ENCODE assay signal across 14 cellular contexts in the genomic region with DNA sequence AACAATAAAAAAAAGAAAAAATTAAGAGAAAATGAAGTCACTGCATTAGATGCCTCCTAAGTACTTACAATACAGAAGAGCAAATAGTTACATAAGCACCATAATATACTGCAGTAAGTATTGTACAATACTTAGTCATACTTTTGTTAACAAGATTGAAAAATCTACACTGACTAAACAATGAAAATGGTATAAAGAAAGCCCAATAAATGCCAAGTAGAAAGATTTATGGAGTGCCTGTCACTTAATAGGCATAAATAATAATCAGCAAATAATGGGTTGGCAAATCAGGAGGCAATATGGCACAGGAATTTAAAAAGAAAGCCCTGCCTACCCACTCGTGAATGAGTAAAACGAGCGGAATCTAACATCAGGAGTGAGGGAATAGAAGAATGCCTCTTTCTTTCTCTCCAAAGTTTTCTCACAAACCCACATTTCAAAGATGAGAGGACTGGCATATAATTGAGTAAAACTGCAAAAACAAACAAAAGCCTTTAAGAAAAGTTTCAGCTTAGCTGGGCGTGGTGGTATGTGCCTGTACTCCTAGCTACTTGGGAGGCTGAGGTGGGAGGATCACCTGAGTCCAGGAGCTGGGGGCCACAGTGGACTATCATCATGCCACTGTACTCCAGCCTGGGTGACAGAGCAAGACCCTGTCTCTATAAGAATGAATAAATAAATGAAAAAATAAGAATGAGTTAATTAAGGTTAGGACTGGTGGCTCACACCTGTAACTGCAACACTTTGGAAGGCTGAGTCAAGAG. TPM values are rescaled to one million over a fixed set of nuclear protein-coding genes. Genes with fewer than 3 reads are reported as not detected.
DNase-seq lines count a peak whose midpoint lies in the region; ATAC-seq, FAIRE-seq and TF ChIP-seq lines count a peak whose summit lies in the region.
"Had no signal": no experiment of that assay in that cellular context is flagged by ENCODE, and none has a peak within 500 bp of the region (broad histone marks: within the 10 kb centered on the region; RNA-seq: fewer than 3 reads in every experiment).

No MANE protein-coding gene starts in this region.

- H3K27ac ChIP-seq in HEK293 (ENCODE audit: extremely low read depth, low read depth, low read length) (no peak overlapping the region), hepatocyte (peak overlapping the region; percentile 1), WERI-Rb-1 (no peak overlapping the region), HepG2 (ENCODE audit: extremely low read length, insufficient read depth, low read length) (no peak overlapping the region)
- H3K27ac ChIP-seq: prostate gland had no signal

- FAIRE-seq in HepG2 (lab: Jason Lieb, UNC) = no peak

- TF ChIP-seq POLR2A in HepG2 (IDR thresholded peaks at IDR 0.05; ENCODE audit: insufficient read depth in 1 of 2, low read depth in 2 of 2, low read length in 2 of 2) = no peak

- H3K79me2 ChIP-seq in hepatocyte (peaks cover 46% of the 10 kb centered on the region), HepG2 (ENCODE audit: insufficient read depth, low read length) (no peaks in the 10 kb centered on the region)

- no peak for ATAC-seq in HepG2

- POLR2A ChIA-PET in BJ (lab: Charles Lee) (no interaction called here), HEK293 (lab: Yijun Ruan, JAX) (interaction anchor here (0.6 kb wide), 1 partner anchor 613 kb away, joined by 3 read pairs; no protein-coding TSS in a partner anchor), HepG2 (lab: Yijun Ruan, JAX) (no interaction called here)

- H3K27me3 ChIP-seq in BJ (ENCODE audit: control insufficient read depth, insufficient read depth, low read length) (no peaks in the 10 kb centered on the region), hepatocyte (no peaks in the 10 kb centered on the region), WERI-Rb-1 (ENCODE audit: insufficient read depth, low read depth, severe bottlenecking) (no peaks in the 10 kb centered on the region), HepG2 (ENCODE audit: control insufficient read depth in 1 of 2, insufficient read depth in 2 of 2, low read length in 2 of 2) (no peaks in the 10 kb centered on the region)

- H3K4me3 ChIP-seq in BJ (ENCODE audit: low read depth, low read length) (no peak overlapping the region), HEK293 (ENCODE audit: low read depth, low read length) (no peak overlapping the region), astrocyte of the spinal cord (ENCODE audit: low read depth, low read length) (no peak overlapping the region), hepatocyte (no peak overlapping the region), WERI-Rb-1 (ENCODE audit: low read depth, low read length) (no peak overlapping the region), HepG2 (replicated peaks in 1 of 3; ENCODE audit: insufficient read depth in 1 of 3, low read depth in 2 of 3, low read length in 3 of 3) (no peak overlapping the region)
- H3K4me3 ChIP-seq: prostate gland had no signal

- H3K4me2 ChIP-seq in hepatocyte (peak overlapping the region; percentile 19), HepG2 (ENCODE audit: low read depth, low read length) (no peak overlapping the region)

- DNase-seq in BJ (ENCODE audit: low read depth) (peak; percentile 34), astrocyte of the spinal cord (ENCODE audit: low read depth, low spot score) (peak; percentile 10), hepatocyte (ENCODE audit: low spot score) (no peak), WERI-Rb-1 (no peak), HepG2 (ENCODE audit: low spot score) (no peak), NCI-H128 (lab: John Stamatoyannopoulos, UW; ENCODE audit: unreplicated experiment) (no peak)
- no peak for DNase-seq in activated effector memory CD4-positive, alpha-beta T cell treated with Interleukin-2 at 50 U/mL for 16 hours
- DNase-seq: activated CD8-positive, alpha-beta memory T cell treated with anti-CD3 and anti-CD28 coated beads for 24 hours; activated naive CD4-positive, alpha-beta T cell treated with anti-CD3 and anti-CD28 coated beads, Interleukin-2, amount 50 U/mL, for 16 hours; H7; NCI-H2081; T-helper 2 cell had no signal

- CTCF ChIA-PET in BJ (lab: Yijun Ruan, JAX) = interaction anchor here (0.9 kb wide), 1 partner anchor 28 kb away, joined by 3 read pairs; no protein-coding TSS in a partner anchor
- CTCF ChIA-PET in HEK293 (lab: Yijun Ruan, JAX) = interaction anchor here (0.6 kb wide), 1 partner anchor 436 kb away, joined by 3 read pairs; no protein-coding TSS in a partner anchor
- CTCF ChIA-PET in HepG2 (lab: Yijun Ruan, JAX; ENCODE audit: low intra/inter-chr PET ratio, low total read pairs) = no interaction called here

- 84% methylated on average over 4 of the region's 4 CpGs for WGBS in hepatocyte (ENCODE audit: low lambda C conversion rate, missing lambda C conversion rate)
- 88% methylated on average over 4 of the region's 4 CpGs for WGBS in HepG2 (ENCODE audit: low lambda C conversion rate)

- BruUV-seq in HepG2 (replicated peaks; lab: Mats Ljungman, UMichigan) = no TSS peak

- no peak overlapping the region for H3K9ac ChIP-seq in HepG2 (ENCODE audit: insufficient read depth, low read depth, low read length)

- TF ChIP-seq CTCF in BJ (IDR thresholded peaks at IDR 0.05; ENCODE audit: insufficient read depth, low read depth, low read length) (no peak), HEK293 (tag by site-specific recombination; IDR thresholded peaks at IDR 0.05) (no peak), astrocyte of the spinal cord (IDR thresholded peaks at IDR 0.05; ENCODE audit: low read depth, low read length) (no peak), hepatocyte (IDR thresholded peaks at IDR 0.05; ENCODE audit: poor library complexity) (no peak), WERI-Rb-1 (IDR thresholded peaks at IDR 0.05; ENCODE audit: low read depth, low read length) (no peak), HepG2 (CRISPR knock-in tag; IDR thresholded peaks at IDR 0.05) (no peak)

- H3K9me2 ChIP-seq in hepatocyte (replicated peaks; ENCODE audit: insufficient read depth) = no peaks in the 10 kb centered on the region

- no peaks in the 10 kb centered on the region for H3K36me3 ChIP-seq in BJ (ENCODE audit: control insufficient read depth, insufficient read depth, low read length)
- H3K36me3 ChIP-seq in HEK293 (ENCODE audit: control insufficient read depth in 2 of 2, insufficient read depth in 1 of 2, low read length in 2 of 2) = no peaks in the 10 kb centered on the region
- H3K36me3 ChIP-seq in hepatocyte (replicated peaks; ENCODE audit: insufficient read depth, low read depth) = no peaks in the 10 kb centered on the region
- H3K36me3 ChIP-seq in WERI-Rb-1 = no peaks in the 10 kb centered on the region
- no peaks in the 10 kb centered on the region for H3K36me3 ChIP-seq in HepG2 (replicated peaks in 1 of 2; ENCODE audit: control insufficient read depth in 1 of 2, insufficient read depth in 2 of 2, low read length in 2 of 2)
- H3K36me3 ChIP-seq: prostate gland had no signal

- in situ Hi-C loops in astrocyte of the spinal cord (cut with HindIII; ENCODE audit: low sequenced_read_pairs) = no loop called here
- in situ Hi-C loops in HepG2 (cut with HindIII; ENCODE audit: extremely low pct_ligation_motif_present, low pct_unique_long_range_greater_than_20kb) = no loop called here

- TF ChIP-seq EP300 in HepG2 (IDR thresholded peaks at IDR 0.05; ENCODE audit: low read depth in 2 of 2, low read length in 2 of 2) (no peak), HepG2 (CRISPR knock-in tag; IDR thresholded peaks at IDR 0.05; ENCODE audit: borderline replicate concordance) (no peak)

- H4K20me1 ChIP-seq in hepatocyte (ENCODE audit: insufficient read depth, poor library complexity, severe bottlenecking) (no peaks in the 10 kb centered on the region), HepG2 (ENCODE audit: insufficient read depth, low read length) (no peaks in the 10 kb centered on the region)

- no peak overlapping the region for H2AFZ ChIP-seq in hepatocyte
- H2AFZ ChIP-seq in HepG2 (ENCODE audit: low read length) = no peak overlapping the region

- H3K9me3 ChIP-seq in HEK293 (ENCODE audit: control insufficient read depth, insufficient read depth, low read depth, low read length) = no peaks in the 10 kb centered on the region; the same call in 1 of the 2 replicates
- peaks cover 10% of the 10 kb centered on the region for H3K9me3 ChIP-seq in hepatocyte (ENCODE audit: low read depth)
- H3K9me3 ChIP-seq in WERI-Rb-1 (ENCODE audit: severe bottlenecking) = no peaks in the 10 kb centered on the region
- peaks cover 9% of the 10 kb centered on the region for H3K9me3 ChIP-seq in HepG2 (ENCODE audit: low read length)
- H3K9me3 ChIP-seq: prostate gland had no signal

- TF ChIP-seq RAD21 in HepG2 (CRISPR knock-in tag; IDR thresholded peaks at IDR 0.05) = no peak

- H3K4me1 ChIP-seq in HEK293 (ENCODE audit: control insufficient read depth, insufficient read depth, low read length) (no peaks in the 10 kb centered on the region), hepatocyte (ENCODE audit: insufficient read depth) (no peaks in the 10 kb centered on the region), HepG2 (ENCODE audit: insufficient read depth, low read length) (no peaks in the 10 kb centered on the region)
- H3K4me1 ChIP-seq: prostate gland had no signal

- intact Hi-C loops in HepG2 (cut with micrococcal nuclease; ENCODE audit: unreplicated experiment) = no loop called here

RNA-seq across cellular contexts. Expression of a gene that starts 36.1 kb away (rescaled TPM):
- polyA plus RNA-seq in BJ (2011; rRNA removed) (6.9 and 10.9 TPM in 2 replicates), hepatocyte (25.3 and 29.1 TPM in 2 replicates), HepG2 (2011; rRNA removed) (10.0 and 11.4 TPM in 2 replicates)
- 3.5 and 3.7 TPM in 2 replicates for polyA minus RNA-seq in BJ (2011; rRNA and poly(A)+ RNA removed)
- total RNA-seq in hepatocyte (27.7 and 34.6 TPM in 2 replicates), HepG2 (2016; rRNA removed; fragmentation: Illumina TruSeq; extraction: Trizol) (13.9 and 16.2 TPM in 2 replicates)
- 2.1 and 4.7 TPM in 2 replicates for total RNA-seq in HepG2 (2016; cell fraction: cytosol; rRNA removed; fragmentation: Illumina TruSeq; extraction: Trizol; ENCODE audit: low read depth)
- total RNA-seq in HepG2 (2016; cell fraction: insoluble cytoplasmic fraction; rRNA removed; fragmentation: Illumina TruSeq; extraction: Trizol) = 15.3 and 15.7 TPM in 2 replicates
- 6.4 and 7.1 TPM in 2 replicates for total RNA-seq in HepG2 (2016; cell fraction: membrane; rRNA removed; fragmentation: Illumina TruSeq; extraction: Trizol)
- 15.0 and 16.0 TPM in 2 replicates for total RNA-seq in HepG2 (2016; cell fraction: nucleus; rRNA removed; fragmentation: Illumina TruSeq; extraction: Trizol)
- 3.6 and 4.8 TPM in 2 replicates for polyA plus RNA-seq in HepG2 (2011; cell fraction: cytosol; rRNA removed)
- 34.2 and 41.9 TPM in 2 replicates for polyA plus RNA-seq in HepG2 (2011; cell fraction: nucleus; rRNA removed)
- polyA plus RNA-seq in HepG2 (2012) = 10.3 and 12.9 TPM in 2 replicates
- 0.71 and 0.82 TPM in 2 replicates for polyA plus RNA-seq in HepG2 (2016; cell fraction: cytosol; fragmentation: Illumina TruSeq; extraction: Trizol; ENCODE audit: low read depth)
- 14.1 and 15.2 TPM in 2 replicates for polyA plus RNA-seq in HepG2 (2016; cell fraction: insoluble cytoplasmic fraction; fragmentation: Illumina TruSeq; extraction: Trizol; ENCODE audit: low read depth)
- 2.0 and 2.4 TPM in 2 replicates for polyA plus RNA-seq in HepG2 (2016; cell fraction: membrane; fragmentation: Illumina TruSeq; extraction: Trizol; ENCODE audit: low read depth)
- 28.5 and 29.3 TPM in 2 replicates for polyA plus RNA-seq in HepG2 (2016; cell fraction: nucleus; fragmentation: Illumina TruSeq; extraction: Trizol; ENCODE audit: insufficient read depth, low read depth)
- 5.5 and 7.3 TPM in 2 replicates for polyA minus RNA-seq in HepG2 (2011; rRNA and poly(A)+ RNA removed; ENCODE audit: low replicate concordance)
- 4.3 and 5.8 TPM in 2 replicates for polyA minus RNA-seq in HepG2 (2011; cell fraction: cytosol; rRNA and poly(A)+ RNA removed)
- 21.1 and 23.1 TPM in 2 replicates for polyA minus RNA-seq in HepG2 (2011; cell fraction: nucleus; rRNA and poly(A)+ RNA removed)

Comparison
In these comparisons a context has a peak if more than half of its experiments do, and no peak if none do; other contexts are left out.
1. DNase-seq: peak in BJ (single experiment) and astrocyte of the spinal cord (single experiment); none in hepatocyte (single experiment), WERI-Rb-1 (single experiment), activated effector memory CD4-positive, alpha-beta T cell treated with Interleukin-2 at 50 U/mL for 16 hours (single experiment), HepG2 (single experiment) and NCI-H128 (single experiment).